Comparison of ENCODE assay signal across 8 cellular contexts in the genomic region with DNA sequence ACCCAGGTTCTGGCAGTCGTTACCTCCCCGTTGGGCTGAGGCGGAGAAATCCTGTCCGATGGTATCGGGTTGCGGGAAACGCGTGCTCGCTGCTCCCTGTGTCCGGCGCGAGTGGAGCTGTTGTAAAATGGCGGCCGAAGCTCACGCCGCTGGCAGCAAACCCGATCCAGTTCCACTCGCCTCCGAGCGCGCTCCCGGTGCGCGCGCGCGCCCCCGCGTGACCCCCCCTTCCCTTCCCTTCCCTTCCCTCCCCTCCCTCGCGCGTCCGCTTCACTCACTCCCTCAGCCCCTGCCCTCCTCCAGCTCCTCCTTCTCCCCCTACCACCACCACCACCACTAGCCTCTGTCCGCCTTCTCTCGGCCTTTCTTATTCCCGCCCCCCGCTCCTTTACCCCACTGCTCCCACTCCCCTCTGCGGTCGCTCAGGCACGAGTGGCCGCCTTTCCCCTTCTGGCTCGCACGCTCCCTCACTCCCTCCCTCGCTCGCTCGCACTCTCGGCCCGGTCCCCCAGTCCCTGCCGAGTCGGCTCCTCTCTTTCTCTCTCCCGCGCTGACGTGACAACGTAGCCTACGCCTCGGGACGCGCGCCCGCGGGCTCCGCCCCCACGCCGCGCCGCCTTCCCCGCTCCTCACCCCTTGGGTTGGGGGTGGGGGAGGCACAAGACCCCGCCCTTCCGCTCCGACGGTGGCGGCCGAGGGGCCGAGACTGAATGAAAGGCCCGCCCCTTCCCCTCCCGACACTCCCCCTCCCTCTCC.
DNase-seq lines count a peak whose midpoint lies in the region; ATAC-seq and FAIRE-seq lines count a peak whose summit lies in the region.

TSS of gene SYNCRIP (minus strand) at position 113 of the 756 bp plus-strand sequence. CDS start 1,447 bp downstream, outside the sequence.

- H3K27ac ChIP-seq in effector memory CD4-positive, alpha-beta T cell (ENCODE audit: insufficient read depth, low read length, poor library complexity, severe bottlenecking) = peak within 1 kb of the TSS; percentile 98

- peak within 1 kb of the TSS; percentile 99 for H3K27ac Mint-ChIP-seq in memory B cell

- no peaks in the 10 kb centered on the region for H3K27me3 Mint-ChIP-seq in memory B cell

- H3K36me3 ChIP-seq in effector memory CD4-positive, alpha-beta T cell (ENCODE audit: control insufficient read depth, insufficient read depth, low read length) = peaks cover 13% of the 10 kb centered on the region

- peak within 1 kb of the TSS; percentile 91 for H3K4me3 Mint-ChIP-seq in memory B cell

- peak; percentile 98 for FAIRE-seq in HTR-8/SVneo (lab: Jason Lieb, UNC)

- peak within 1 kb of the TSS; percentile 99 for H3K4me3 ChIP-seq in effector memory CD4-positive, alpha-beta T cell (ENCODE audit: insufficient read depth, low read depth, low read length, poor library complexity, severe bottlenecking)

- peaks cover 1% of the 10 kb centered on the region for H3K9me3 Mint-ChIP-seq in memory B cell

- H3K4me1 Mint-ChIP-seq in memory B cell = peaks cover 31% of the 10 kb centered on the region

- H3K27me3 ChIP-seq in effector memory CD4-positive, alpha-beta T cell (replicated peaks; ENCODE audit: control insufficient read depth, insufficient read depth, low read length, poor library complexity, severe bottlenecking) = no peaks in the 10 kb centered on the region

- ATAC-seq in GM21381 (IDR thresholded peaks at IDR 0.05; ENCODE audit: unreplicated experiment) (peak; percentile 66), memory B cell (ENCODE audit: low read depth) (peak; percentile 79)

- DNase-seq in COR-L47 (lab: John Stamatoyannopoulos, UW) (peak; percentile 98), HTR-8/SVneo (ENCODE audit: insufficient read length, low spot score) (peak; percentile 84), NOMO-1 treated with DMSO at 0.1 percent for 48 hours (lab: John Stamatoyannopoulos, UW; ENCODE audit: unreplicated experiment) (peak; percentile 93), memory B cell (ENCODE audit: low spot score in 2 of 2) (peak; percentile 97 to 98)
- peak; percentile 97 to 99 for DNase-seq in activated CD8-positive, alpha-beta memory T cell treated with anti-CD3 and anti-CD28 coated beads for 4 hours (ENCODE audit: low read depth in 2 of 2)
- DNase-seq in effector memory CD4-positive, alpha-beta T cell = peak; percentile 96 to 97 (median 97)
- peak; percentile 97 for DNase-seq in stimulated activated CD8-positive, alpha-beta memory T cell treated with anti-CD3 and anti-CD28 coated beads, Interleukin-12 subunit alpha, Interleukin-12 subunit beta, amount 100 ng/mL, for 1 hour (ENCODE audit: low read depth)

- H3K36me3 Mint-ChIP-seq in memory B cell = peaks cover 15% of the 10 kb centered on the region

- H3K9me3 ChIP-seq in effector memory CD4-positive, alpha-beta T cell (ENCODE audit: control insufficient read depth, low read length) = no peaks in the 10 kb centered on the region

- peaks cover 20% of the 10 kb centered on the region for H3K4me1 ChIP-seq in effector memory CD4-positive, alpha-beta T cell (ENCODE audit: control insufficient read depth, insufficient read depth, low read length, poor library complexity, severe bottlenecking)

Comparison
In these comparisons a context has a peak if more than half of its experiments do, and no peak if none do; other contexts are left out.
1. Peak in every context shown above with its lines: DNase-seq, ATAC-seq, H3K4me3 ChIP-seq and H3K27ac ChIP-seq.